1 cellular context compared by ENCODE assay signal in the genomic region with DNA sequence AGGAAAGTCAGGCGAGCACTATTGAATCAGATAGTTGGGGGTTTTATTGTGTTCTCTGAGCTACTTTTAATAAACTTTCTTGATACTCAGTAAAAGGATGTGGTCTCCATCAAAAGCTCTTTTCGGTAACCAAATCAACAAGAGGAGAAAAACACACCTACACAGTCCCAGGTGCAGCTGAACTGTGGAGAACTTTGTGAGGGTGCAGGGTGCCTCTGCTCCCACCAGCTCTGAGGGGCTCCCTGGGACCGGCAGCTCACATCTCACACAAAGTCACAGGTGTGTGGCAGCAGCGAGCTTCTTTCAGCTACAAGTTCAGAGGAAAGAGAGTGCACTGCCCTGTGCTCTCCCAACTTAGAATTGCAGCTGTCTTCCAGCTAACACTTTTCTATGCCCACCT.
A peak's percentile ranks its signal among the peaks of the same experiment; 100 is the strongest.
TF ChIP-seq lines count a peak whose summit lies in the region.

No MANE protein-coding gene starts in this region.

TF ChIP-seq in GM12878, 131 proteins besides CTCF, POLR2A, EP300 and RAD21 (continued from another document and continues in another):
- TF ChIP-seq, protein P1, sequence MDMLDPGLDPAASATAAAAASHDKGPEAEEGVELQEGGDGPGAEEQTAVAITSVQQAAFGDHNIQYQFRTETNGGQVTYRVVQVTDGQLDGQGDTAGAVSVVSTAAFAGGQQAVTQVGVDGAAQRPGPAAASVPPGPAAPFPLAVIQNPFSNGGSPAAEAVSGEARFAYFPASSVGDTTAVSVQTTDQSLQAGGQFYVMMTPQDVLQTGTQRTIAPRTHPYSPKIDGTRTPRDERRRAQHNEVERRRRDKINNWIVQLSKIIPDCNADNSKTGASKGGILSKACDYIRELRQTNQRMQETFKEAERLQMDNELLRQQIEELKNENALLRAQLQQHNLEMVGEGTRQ (IDR thresholded peaks at IDR 0.05; ENCODE audit: borderline replicate concordance, low read depth, low read length): no peak
- no peak for TF ChIP-seq SMAD1 (IDR thresholded peaks at IDR 0.05; ENCODE audit: low read depth, partially characterized antibody)
- no peak for TF ChIP-seq NR2C2 (IDR thresholded peaks at IDR 0.05; ENCODE audit: borderline replicate concordance, control insufficient read depth, insufficient read length, low read depth)
- TF ChIP-seq MTA3 (IDR thresholded peaks at IDR 0.05; ENCODE audit: borderline replicate concordance, low read length): no peak
- TF ChIP-seq RUNX3 (IDR thresholded peaks at IDR 0.05; ENCODE audit: low read length): peak; percentile 43
- no peak for TF ChIP-seq ETV6 (conservative IDR thresholded peaks at IDR 0.05 in 1 of 2, IDR thresholded peaks at IDR 0.05 in 1 of 2; ENCODE audit: borderline replicate concordance in 1 of 2, low read depth in 1 of 2)
- no peak for TF ChIP-seq HDGF (IDR thresholded peaks at IDR 0.05)
- no peak for TF ChIP-seq GABPA (IDR thresholded peaks at IDR 0.05; ENCODE audit: low read depth)
- TF ChIP-seq JUNB (IDR thresholded peaks at IDR 0.05): peak; percentile 10; the same call in 1 of the 2 replicates
- TF ChIP-seq, protein P2, sequence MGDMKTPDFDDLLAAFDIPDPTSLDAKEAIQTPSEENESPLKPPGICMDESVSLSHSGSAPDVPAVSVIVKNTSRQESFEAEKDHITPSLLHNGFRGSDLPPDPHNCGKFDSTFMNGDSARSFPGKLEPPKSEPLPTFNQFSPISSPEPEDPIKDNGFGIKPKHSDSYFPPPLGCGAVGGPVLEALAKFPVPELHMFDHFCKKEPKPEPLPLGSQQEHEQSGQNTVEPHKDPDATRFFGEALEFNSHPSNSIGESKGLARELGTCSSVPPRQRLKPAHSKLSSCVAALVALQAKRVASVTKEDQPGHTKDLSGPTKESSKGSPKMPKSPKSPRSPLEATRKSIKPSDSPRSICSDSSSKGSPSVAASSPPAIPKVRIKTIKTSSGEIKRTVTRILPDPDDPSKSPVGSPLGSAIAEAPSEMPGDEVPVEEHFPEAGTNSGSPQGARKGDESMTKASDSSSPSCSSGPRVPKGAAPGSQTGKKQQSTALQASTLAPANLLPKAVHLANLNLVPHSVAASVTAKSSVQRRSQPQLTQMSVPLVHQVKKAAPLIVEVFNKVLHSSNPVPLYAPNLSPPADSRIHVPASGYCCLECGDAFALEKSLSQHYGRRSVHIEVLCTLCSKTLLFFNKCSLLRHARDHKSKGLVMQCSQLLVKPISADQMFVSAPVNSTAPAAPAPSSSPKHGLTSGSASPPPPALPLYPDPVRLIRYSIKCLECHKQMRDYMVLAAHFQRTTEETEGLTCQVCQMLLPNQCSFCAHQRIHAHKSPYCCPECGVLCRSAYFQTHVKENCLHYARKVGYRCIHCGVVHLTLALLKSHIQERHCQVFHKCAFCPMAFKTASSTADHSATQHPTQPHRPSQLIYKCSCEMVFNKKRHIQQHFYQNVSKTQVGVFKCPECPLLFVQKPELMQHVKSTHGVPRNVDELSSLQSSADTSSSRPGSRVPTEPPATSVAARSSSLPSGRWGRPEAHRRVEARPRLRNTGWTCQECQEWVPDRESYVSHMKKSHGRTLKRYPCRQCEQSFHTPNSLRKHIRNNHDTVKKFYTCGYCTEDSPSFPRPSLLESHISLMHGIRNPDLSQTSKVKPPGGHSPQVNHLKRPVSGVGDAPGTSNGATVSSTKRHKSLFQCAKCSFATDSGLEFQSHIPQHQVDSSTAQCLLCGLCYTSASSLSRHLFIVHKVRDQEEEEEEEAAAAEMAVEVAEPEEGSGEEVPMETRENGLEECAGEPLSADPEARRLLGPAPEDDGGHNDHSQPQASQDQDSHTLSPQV (IDR thresholded peaks at IDR 0.05): no peak
- TF ChIP-seq ATF7 (IDR thresholded peaks at IDR 0.05; ENCODE audit: low read depth): peak; percentile 29; the same call in 1 of the 2 replicates
- TF ChIP-seq CEBPB (IDR thresholded peaks at IDR 0.05; ENCODE audit: borderline replicate concordance in 1 of 2, low read depth in 2 of 2, low read length in 2 of 2): no peak
- no peak for TF ChIP-seq SIN3A (IDR thresholded peaks at IDR 0.05; ENCODE audit: low read depth, low read length)
- TF ChIP-seq, protein P3, sequence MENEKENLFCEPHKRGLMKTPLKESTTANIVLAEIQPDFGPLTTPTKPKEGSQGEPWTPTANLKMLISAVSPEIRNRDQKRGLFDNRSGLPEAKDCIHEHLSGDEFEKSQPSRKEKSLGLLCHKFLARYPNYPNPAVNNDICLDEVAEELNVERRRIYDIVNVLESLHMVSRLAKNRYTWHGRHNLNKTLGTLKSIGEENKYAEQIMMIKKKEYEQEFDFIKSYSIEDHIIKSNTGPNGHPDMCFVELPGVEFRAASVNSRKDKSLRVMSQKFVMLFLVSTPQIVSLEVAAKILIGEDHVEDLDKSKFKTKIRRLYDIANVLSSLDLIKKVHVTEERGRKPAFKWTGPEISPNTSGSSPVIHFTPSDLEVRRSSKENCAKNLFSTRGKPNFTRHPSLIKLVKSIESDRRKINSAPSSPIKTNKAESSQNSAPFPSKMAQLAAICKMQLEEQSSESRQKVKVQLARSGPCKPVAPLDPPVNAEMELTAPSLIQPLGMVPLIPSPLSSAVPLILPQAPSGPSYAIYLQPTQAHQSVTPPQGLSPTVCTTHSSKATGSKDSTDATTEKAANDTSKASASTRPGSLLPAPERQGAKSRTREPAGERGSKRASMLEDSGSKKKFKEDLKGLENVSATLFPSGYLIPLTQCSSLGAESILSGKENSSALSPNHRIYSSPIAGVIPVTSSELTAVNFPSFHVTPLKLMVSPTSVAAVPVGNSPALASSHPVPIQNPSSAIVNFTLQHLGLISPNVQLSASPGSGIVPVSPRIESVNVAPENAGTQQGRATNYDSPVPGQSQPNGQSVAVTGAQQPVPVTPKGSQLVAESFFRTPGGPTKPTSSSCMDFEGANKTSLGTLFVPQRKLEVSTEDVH (IDR thresholded peaks at IDR 0.05; ENCODE audit: low read depth, partially characterized antibody): no peak
- TF ChIP-seq, protein P4, sequence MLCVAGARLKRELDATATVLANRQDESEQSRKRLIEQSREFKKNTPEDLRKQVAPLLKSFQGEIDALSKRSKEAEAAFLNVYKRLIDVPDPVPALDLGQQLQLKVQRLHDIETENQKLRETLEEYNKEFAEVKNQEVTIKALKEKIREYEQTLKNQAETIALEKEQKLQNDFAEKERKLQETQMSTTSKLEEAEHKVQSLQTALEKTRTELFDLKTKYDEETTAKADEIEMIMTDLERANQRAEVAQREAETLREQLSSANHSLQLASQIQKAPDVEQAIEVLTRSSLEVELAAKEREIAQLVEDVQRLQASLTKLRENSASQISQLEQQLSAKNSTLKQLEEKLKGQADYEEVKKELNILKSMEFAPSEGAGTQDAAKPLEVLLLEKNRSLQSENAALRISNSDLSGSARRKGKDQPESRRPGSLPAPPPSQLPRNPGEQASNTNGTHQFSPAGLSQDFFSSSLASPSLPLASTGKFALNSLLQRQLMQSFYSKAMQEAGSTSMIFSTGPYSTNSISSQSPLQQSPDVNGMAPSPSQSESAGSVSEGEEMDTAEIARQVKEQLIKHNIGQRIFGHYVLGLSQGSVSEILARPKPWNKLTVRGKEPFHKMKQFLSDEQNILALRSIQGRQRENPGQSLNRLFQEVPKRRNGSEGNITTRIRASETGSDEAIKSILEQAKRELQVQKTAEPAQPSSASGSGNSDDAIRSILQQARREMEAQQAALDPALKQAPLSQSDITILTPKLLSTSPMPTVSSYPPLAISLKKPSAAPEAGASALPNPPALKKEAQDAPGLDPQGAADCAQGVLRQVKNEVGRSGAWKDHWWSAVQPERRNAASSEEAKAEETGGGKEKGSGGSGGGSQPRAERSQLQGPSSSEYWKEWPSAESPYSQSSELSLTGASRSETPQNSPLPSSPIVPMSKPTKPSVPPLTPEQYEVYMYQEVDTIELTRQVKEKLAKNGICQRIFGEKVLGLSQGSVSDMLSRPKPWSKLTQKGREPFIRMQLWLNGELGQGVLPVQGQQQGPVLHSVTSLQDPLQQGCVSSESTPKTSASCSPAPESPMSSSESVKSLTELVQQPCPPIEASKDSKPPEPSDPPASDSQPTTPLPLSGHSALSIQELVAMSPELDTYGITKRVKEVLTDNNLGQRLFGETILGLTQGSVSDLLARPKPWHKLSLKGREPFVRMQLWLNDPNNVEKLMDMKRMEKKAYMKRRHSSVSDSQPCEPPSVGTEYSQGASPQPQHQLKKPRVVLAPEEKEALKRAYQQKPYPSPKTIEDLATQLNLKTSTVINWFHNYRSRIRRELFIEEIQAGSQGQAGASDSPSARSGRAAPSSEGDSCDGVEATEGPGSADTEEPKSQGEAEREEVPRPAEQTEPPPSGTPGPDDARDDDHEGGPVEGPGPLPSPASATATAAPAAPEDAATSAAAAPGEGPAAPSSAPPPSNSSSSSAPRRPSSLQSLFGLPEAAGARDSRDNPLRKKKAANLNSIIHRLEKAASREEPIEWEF (IDR thresholded peaks at IDR 0.05; ENCODE audit: insufficient replicate concordance, low read depth, low read length): no peak
- peak; percentile 76; the same call in 1 of the 2 replicates for TF ChIP-seq PAX5 (IDR thresholded peaks at IDR 0.05; ENCODE audit: borderline replicate concordance, low read depth, low read length)
- TF ChIP-seq IKZF1 (conservative IDR thresholded peaks at IDR 0.05): peak; percentile 57; the same call in 1 of the 2 replicates
- no peak for TF ChIP-seq RFX5 (IDR thresholded peaks at IDR 0.05; ENCODE audit: low read depth, low read length)
- no peak for TF ChIP-seq ZNF622 (IDR thresholded peaks at IDR 0.05)
- TF ChIP-seq TCF12 (IDR thresholded peaks at IDR 0.05; ENCODE audit: low read depth, low read length): peak; percentile 90
- TF ChIP-seq MYB (IDR thresholded peaks at IDR 0.05; ENCODE audit: borderline replicate concordance, low read depth, low read length): no peak
- TF ChIP-seq NFXL1 (IDR thresholded peaks at IDR 0.05; ENCODE audit: borderline replicate concordance): no peak
- TF ChIP-seq, protein P5, sequence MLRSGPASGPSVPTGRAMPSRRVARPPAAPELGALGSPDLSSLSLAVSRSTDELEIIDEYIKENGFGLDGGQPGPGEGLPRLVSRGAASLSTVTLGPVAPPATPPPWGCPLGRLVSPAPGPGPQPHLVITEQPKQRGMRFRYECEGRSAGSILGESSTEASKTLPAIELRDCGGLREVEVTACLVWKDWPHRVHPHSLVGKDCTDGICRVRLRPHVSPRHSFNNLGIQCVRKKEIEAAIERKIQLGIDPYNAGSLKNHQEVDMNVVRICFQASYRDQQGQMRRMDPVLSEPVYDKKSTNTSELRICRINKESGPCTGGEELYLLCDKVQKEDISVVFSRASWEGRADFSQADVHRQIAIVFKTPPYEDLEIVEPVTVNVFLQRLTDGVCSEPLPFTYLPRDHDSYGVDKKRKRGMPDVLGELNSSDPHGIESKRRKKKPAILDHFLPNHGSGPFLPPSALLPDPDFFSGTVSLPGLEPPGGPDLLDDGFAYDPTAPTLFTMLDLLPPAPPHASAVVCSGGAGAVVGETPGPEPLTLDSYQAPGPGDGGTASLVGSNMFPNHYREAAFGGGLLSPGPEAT (IDR thresholded peaks at IDR 0.05; ENCODE audit: low read depth): no peak
- TF ChIP-seq, protein P6, sequence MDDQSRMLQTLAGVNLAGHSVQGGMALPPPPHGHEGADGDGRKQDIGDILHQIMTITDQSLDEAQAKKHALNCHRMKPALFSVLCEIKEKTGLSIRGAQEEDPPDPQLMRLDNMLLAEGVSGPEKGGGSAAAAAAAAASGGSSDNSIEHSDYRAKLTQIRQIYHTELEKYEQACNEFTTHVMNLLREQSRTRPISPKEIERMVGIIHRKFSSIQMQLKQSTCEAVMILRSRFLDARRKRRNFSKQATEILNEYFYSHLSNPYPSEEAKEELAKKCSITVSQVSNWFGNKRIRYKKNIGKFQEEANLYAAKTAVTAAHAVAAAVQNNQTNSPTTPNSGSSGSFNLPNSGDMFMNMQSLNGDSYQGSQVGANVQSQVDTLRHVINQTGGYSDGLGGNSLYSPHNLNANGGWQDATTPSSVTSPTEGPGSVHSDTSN (IDR thresholded peaks at IDR 0.05; ENCODE audit: insufficient replicate concordance, low read depth, low read length): no peak
- no peak for TF ChIP-seq FOS (IDR thresholded peaks at IDR 0.05; ENCODE audit: borderline replicate concordance, extremely low read depth, insufficient read length)
- no peak for TF ChIP-seq FOXK2 (IDR thresholded peaks at IDR 0.05)
- TF ChIP-seq SUPT20H (IDR thresholded peaks at IDR 0.05; ENCODE audit: borderline replicate concordance, control insufficient read depth, low read depth, low read length): no peak
- no peak for TF ChIP-seq NFYA (IDR thresholded peaks at IDR 0.05; ENCODE audit: borderline replicate concordance, low read depth, low read length)
- TF ChIP-seq, protein P7, sequence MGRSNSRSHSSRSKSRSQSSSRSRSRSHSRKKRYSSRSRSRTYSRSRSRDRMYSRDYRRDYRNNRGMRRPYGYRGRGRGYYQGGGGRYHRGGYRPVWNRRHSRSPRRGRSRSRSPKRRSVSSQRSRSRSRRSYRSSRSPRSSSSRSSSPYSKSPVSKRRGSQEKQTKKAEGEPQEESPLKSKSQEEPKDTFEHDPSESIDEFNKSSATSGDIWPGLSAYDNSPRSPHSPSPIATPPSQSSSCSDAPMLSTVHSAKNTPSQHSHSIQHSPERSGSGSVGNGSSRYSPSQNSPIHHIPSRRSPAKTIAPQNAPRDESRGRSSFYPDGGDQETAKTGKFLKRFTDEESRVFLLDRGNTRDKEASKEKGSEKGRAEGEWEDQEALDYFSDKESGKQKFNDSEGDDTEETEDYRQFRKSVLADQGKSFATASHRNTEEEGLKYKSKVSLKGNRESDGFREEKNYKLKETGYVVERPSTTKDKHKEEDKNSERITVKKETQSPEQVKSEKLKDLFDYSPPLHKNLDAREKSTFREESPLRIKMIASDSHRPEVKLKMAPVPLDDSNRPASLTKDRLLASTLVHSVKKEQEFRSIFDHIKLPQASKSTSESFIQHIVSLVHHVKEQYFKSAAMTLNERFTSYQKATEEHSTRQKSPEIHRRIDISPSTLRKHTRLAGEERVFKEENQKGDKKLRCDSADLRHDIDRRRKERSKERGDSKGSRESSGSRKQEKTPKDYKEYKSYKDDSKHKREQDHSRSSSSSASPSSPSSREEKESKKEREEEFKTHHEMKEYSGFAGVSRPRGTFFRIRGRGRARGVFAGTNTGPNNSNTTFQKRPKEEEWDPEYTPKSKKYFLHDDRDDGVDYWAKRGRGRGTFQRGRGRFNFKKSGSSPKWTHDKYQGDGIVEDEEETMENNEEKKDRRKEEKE (IDR thresholded peaks at IDR 0.05): no peak
- TF ChIP-seq NRF1 (conservative IDR thresholded peaks at IDR 0.05; ENCODE audit: low read depth, low read length): no peak
- no peak for TF ChIP-seq STAT3 (IDR thresholded peaks at IDR 0.05; ENCODE audit: low read depth, low read length)
- peak; percentile 27; the same call in 1 of the 2 replicates for TF ChIP-seq SMC3 (IDR thresholded peaks at IDR 0.05; ENCODE audit: borderline replicate concordance, low read length)
- no peak for TF ChIP-seq TAF1 (IDR thresholded peaks at IDR 0.05; ENCODE audit: borderline replicate concordance, low read depth, low read length)
- TF ChIP-seq, protein P8, sequence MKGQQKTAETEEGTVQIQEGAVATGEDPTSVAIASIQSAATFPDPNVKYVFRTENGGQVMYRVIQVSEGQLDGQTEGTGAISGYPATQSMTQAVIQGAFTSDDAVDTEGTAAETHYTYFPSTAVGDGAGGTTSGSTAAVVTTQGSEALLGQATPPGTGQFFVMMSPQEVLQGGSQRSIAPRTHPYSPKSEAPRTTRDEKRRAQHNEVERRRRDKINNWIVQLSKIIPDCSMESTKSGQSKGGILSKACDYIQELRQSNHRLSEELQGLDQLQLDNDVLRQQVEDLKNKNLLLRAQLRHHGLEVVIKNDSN (IDR thresholded peaks at IDR 0.05; ENCODE audit: borderline replicate concordance, extremely low read length, insufficient read depth, low read depth, low read length): no peak
